In genomic region chr4:110959041-110959643, GRCh38 we compare ENCODE assay signal across 11 cellular contexts.
A peak's percentile ranks its signal among the peaks of the same experiment; 100 is the strongest.
DNase-seq lines count a peak whose midpoint lies in the region; ATAC-seq and TF ChIP-seq lines count a peak whose summit lies in the region.
"Had no signal": no experiment of that assay in that cellular context is flagged by ENCODE, and none has a peak within 500 bp of the region (broad histone marks: within the 10 kb centered on the region; RNA-seq: fewer than 3 reads in every experiment).

No MANE protein-coding gene starts in this region.

- TF ChIP-seq CTCF in GM10248 (IDR thresholded peaks at IDR 0.05; ENCODE audit: control extremely low read depth, extremely low read depth, low read depth, missing control alignments): peak; percentile 18
- TF ChIP-seq CTCF in mammary epithelial cell (conservative IDR thresholded peaks at IDR 0.05 in 1 of 2, IDR thresholded peaks at IDR 0.05 in 1 of 2; ENCODE audit: extremely low read depth in 1 of 2, insufficient read depth in 1 of 2, low read depth in 1 of 2, low read length in 2 of 2): peak; percentile 37 to 49
- TF ChIP-seq CTCF in osteocyte (IDR thresholded peaks at IDR 0.05): peak; percentile 38

- H3K36me3 ChIP-seq in mammary epithelial cell (ENCODE audit: insufficient read depth, low read length): no peaks in the 10 kb centered on the region

- CTCF ChIA-PET in GM10248 (lab: Yijun Ruan, JAX): interaction anchor here (1.0 to 1.3 kb wide), 3 partner anchors 23 to 80 kb away, joined by 3 read pairs; no protein-coding TSS in a partner anchor
- CTCF ChIA-PET in mammary epithelial cell (lab: Charles Lee; ENCODE audit: low non-redundant PET): no interaction called here

- no peak overlapping the region for H3K4me2 ChIP-seq in mammary epithelial cell (ENCODE audit: insufficient read depth, low read depth, low read length)

- H3K4me3 Mint-ChIP-seq in osteocyte (ENCODE audit: unreplicated experiment) (no peak overlapping the region), immature natural killer cell (no peak overlapping the region)
- H3K4me3 Mint-ChIP-seq in stimulated activated memory B cell treated with anti-CD40 and anti-IgM and Interleukin-4, amounts not matched to agents 10 μg/mL and 1 μg/mL and 100 μg/mL, for 72 hours: no peak overlapping the region
- H3K4me3 Mint-ChIP-seq: activated CD4-positive, alpha-beta T cell treated with anti-CD3 and anti-CD28 coated beads, Interleukin-2, amount 10 ng/mL, durations not matched to agents 7 days and 5 days had no signal

- in situ Hi-C loops in mammary epithelial cell (cut with MboI; ENCODE audit: low sequenced_read_pairs in 2 of 2): loop anchor here (25.0 kb wide), 1 partner anchor 322 kb away; no protein-coding TSS in a partner anchor

- no peak overlapping the region for H3K9ac ChIP-seq in mammary epithelial cell (ENCODE audit: insufficient read depth, low read length)

- no peak for ATAC-seq in HG02885 (IDR thresholded peaks at IDR 0.05; ENCODE audit: poor library complexity, unreplicated experiment)
- ATAC-seq in stimulated activated memory B cell treated with anti-CD40 and anti-IgM and Interleukin-4, amounts not matched to agents 10 μg/mL and 1 μg/mL and 100 μg/mL, for 72 hours: no peak

- no peaks in the 10 kb centered on the region for H3K79me2 ChIP-seq in mammary epithelial cell (ENCODE audit: insufficient read depth, low read length)

- H3K27ac Mint-ChIP-seq in osteocyte (ENCODE audit: unreplicated experiment): no peak overlapping the region
- H3K27ac Mint-ChIP-seq in immature natural killer cell: no peak overlapping the region
- H3K27ac Mint-ChIP-seq in stimulated activated memory B cell treated with anti-CD40 and anti-IgM and Interleukin-4, amounts not matched to agents 10 μg/mL and 1 μg/mL and 100 μg/mL, for 72 hours: no peak overlapping the region
- H3K27ac Mint-ChIP-seq: activated CD4-positive, alpha-beta T cell treated with anti-CD3 and anti-CD28 coated beads, Interleukin-2, amount 10 ng/mL, durations not matched to agents 7 days and 5 days had no signal

- intact Hi-C loops in mammary epithelial cell (cut with micrococcal nuclease): loop anchor here (1.0 kb wide), 1 partner anchor 327 kb away; no protein-coding TSS in a partner anchor

- H3K9me3 Mint-ChIP-seq in osteocyte (ENCODE audit: unreplicated experiment) (no peaks in the 10 kb centered on the region), immature natural killer cell (peaks cover 0 to 3% (median 0%) of the 10 kb centered on the region in 6 donors)
- no peaks in the 10 kb centered on the region for H3K9me3 Mint-ChIP-seq in stimulated activated memory B cell treated with anti-CD40 and anti-IgM and Interleukin-4, amounts not matched to agents 10 μg/mL and 1 μg/mL and 100 μg/mL, for 72 hours
- H3K9me3 Mint-ChIP-seq: activated CD4-positive, alpha-beta T cell treated with anti-CD3 and anti-CD28 coated beads, Interleukin-2, amount 10 ng/mL, durations not matched to agents 7 days and 5 days had no signal

- DNase-seq in GM10248 (ENCODE audit: extremely low spot score) (no peak), LHCN-M2 (ENCODE audit: low read depth) (peak; percentile 74), mammary epithelial cell (no peak), osteocyte (ENCODE audit: extremely low spot score, unreplicated experiment) (no peak), immature natural killer cell (no peak)
- DNase-seq: activated CD4-positive, alpha-beta T cell treated with anti-CD3 and anti-CD28 coated beads, Interleukin-2, amount 10 ng/mL, durations not matched to agents 7 days and 5 days; cerebellar nuclear complex; NCI-H2107 had no signal

- H3K4me1 ChIP-seq in mammary epithelial cell (ENCODE audit: insufficient read depth, low read length): no peaks in the 10 kb centered on the region

- POLR2A ChIA-PET in GM10248 (lab: Yijun Ruan, JAX): no interaction called here

- dilution Hi-C loops in mammary epithelial cell (cut with HindIII; ENCODE audit: low sequenced_read_pairs): no loop called here

- H3K27me3 Mint-ChIP-seq in osteocyte (ENCODE audit: unreplicated experiment) (peaks cover 10% of the 10 kb centered on the region), immature natural killer cell (ENCODE audit: low read depth in 3 of 3) (no peaks in the 10 kb centered on the region)
- no peaks in the 10 kb centered on the region for H3K27me3 Mint-ChIP-seq in stimulated activated memory B cell treated with anti-CD40 and anti-IgM and Interleukin-4, amounts not matched to agents 10 μg/mL and 1 μg/mL and 100 μg/mL, for 72 hours
- H3K27me3 Mint-ChIP-seq: activated CD4-positive, alpha-beta T cell treated with anti-CD3 and anti-CD28 coated beads, Interleukin-2, amount 10 ng/mL, durations not matched to agents 7 days and 5 days had no signal

- peaks cover 6% of the 10 kb centered on the region for H3K27me3 ChIP-seq in mammary epithelial cell (ENCODE audit: insufficient read depth, low read length)

- no peaks in the 10 kb centered on the region for H3K9me3 ChIP-seq in mammary epithelial cell (replicated peaks; ENCODE audit: insufficient read depth, low read length)

- BruUV-seq in mammary epithelial cell (replicated peaks; lab: Mats Ljungman, UMichigan): no TSS peak

- H4K20me1 ChIP-seq in mammary epithelial cell (ENCODE audit: insufficient read depth, low read length): no peaks in the 10 kb centered on the region

- no peaks in the 10 kb centered on the region for H3K36me3 Mint-ChIP-seq in osteocyte (ENCODE audit: unreplicated experiment)
- no peaks in the 10 kb centered on the region for H3K36me3 Mint-ChIP-seq in immature natural killer cell
- no peaks in the 10 kb centered on the region for H3K36me3 Mint-ChIP-seq in stimulated activated memory B cell treated with anti-CD40 and anti-IgM and Interleukin-4, amounts not matched to agents 10 μg/mL and 1 μg/mL and 100 μg/mL, for 72 hours

- H2AFZ ChIP-seq in mammary epithelial cell (ENCODE audit: low read depth, low read length): no peak overlapping the region

- no peak overlapping the region for H3K27ac ChIP-seq in mammary epithelial cell (ENCODE audit: insufficient read depth, low read depth, low read length)

- H3K4me3 ChIP-seq in mammary epithelial cell (replicated peaks in 1 of 3; ENCODE audit: insufficient read depth in 1 of 3, low read depth in 2 of 3, low read length in 3 of 3): no peak overlapping the region
- H3K4me3 ChIP-seq: lung had no signal

- H3K4me1 Mint-ChIP-seq in osteocyte (ENCODE audit: unreplicated experiment) (no peaks in the 10 kb centered on the region), immature natural killer cell (no peaks in the 10 kb centered on the region)
- H3K4me1 Mint-ChIP-seq in stimulated activated memory B cell treated with anti-CD40 and anti-IgM and Interleukin-4, amounts not matched to agents 10 μg/mL and 1 μg/mL and 100 μg/mL, for 72 hours: no peaks in the 10 kb centered on the region
- H3K4me1 Mint-ChIP-seq: activated CD4-positive, alpha-beta T cell treated with anti-CD3 and anti-CD28 coated beads, Interleukin-2, amount 10 ng/mL, durations not matched to agents 7 days and 5 days had no signal
